In genomic region chrX:2848806-2849420, GRCh38 we compare ENCODE assay signal across 13 cellular contexts. TPM values are rescaled to one million over a fixed set of nuclear protein-coding genes. Genes with fewer than 3 reads are reported as not detected.
DNase-seq lines count a peak whose midpoint lies in the region; ATAC-seq, FAIRE-seq and TF ChIP-seq lines count a peak whose summit lies in the region.
"Had no signal": no experiment of that assay in that cellular context is flagged by ENCODE, and none has a peak within 500 bp of the region (broad histone marks: within the 10 kb centered on the region; RNA-seq: fewer than 3 reads in every experiment).

No MANE protein-coding gene starts in this region.

- H3K14ac ChIP-seq in H1 (ENCODE audit: insufficient read length), result no peak overlapping the region

- TF ChIP-seq RAD21 in H1 (IDR thresholded peaks at IDR 0.05 in 1 of 2, conservative IDR thresholded peaks at IDR 0.05 in 1 of 2; ENCODE audit: low read depth in 2 of 2, low read length in 2 of 2), result no peak

- no peak overlapping the region for H3K18ac ChIP-seq in H1 (ENCODE audit: extremely low read depth, low read length)

- H4K5ac ChIP-seq in H1 (ENCODE audit: insufficient read length, low read depth, low read length), result no peak overlapping the region

- no peak overlapping the region for H3K4ac ChIP-seq in H1 (replicated peaks; ENCODE audit: insufficient read length, low read depth, low read length)

- H4K8ac ChIP-seq in H1 (ENCODE audit: extremely low read depth, insufficient read depth, low read length), result no peak overlapping the region

- no peak overlapping the region for H3K56ac ChIP-seq in H1 (replicated peaks; ENCODE audit: insufficient read length, low read depth, low read length)

- no peak for TF ChIP-seq EP300 in H1 (IDR thresholded peaks at IDR 0.05; ENCODE audit: borderline replicate concordance in 1 of 2, low read depth in 2 of 2, low read length in 2 of 2)

- peaks cover 0 to 8% (median 2%) of the 10 kb centered on the region in 4 experiments; a peak in 3 of 7 replicates for H3K4me1 ChIP-seq in H1 (replicated peaks in 1 of 4; ENCODE audit: control insufficient read depth in 3 of 4, insufficient read depth in 4 of 4, low read length in 3 of 4)

- H2BK12ac ChIP-seq in H1 (ENCODE audit: low read depth, low read length), result no peak overlapping the region

- no peak overlapping the region for H4K91ac ChIP-seq in H1 (replicated peaks; ENCODE audit: insufficient read length, low read length)

- POLR2A ChIA-PET in H1 (lab: Charles Lee; ENCODE audit: partially characterized antibody), result interaction anchor here (0.6 to 1.6 kb wide), 3 partner anchors 13 to 60 kb away, joined by 3 read pairs; no protein-coding TSS in a partner anchor

- H2AFZ ChIP-seq in H1 (ENCODE audit: low read length), result no peak overlapping the region

- H3K23me2 ChIP-seq in H1 (ENCODE audit: low read depth, low read length), result no peaks in the 10 kb centered on the region

- peak overlapping the region; percentile 72; the same call in 1 of the 2 replicates for H2BK20ac ChIP-seq in H1 (ENCODE audit: low read length)

- no peak for TF ChIP-seq POLR2A in H1 (IDR thresholded peaks at IDR 0.05; ENCODE audit: control extremely low read depth in 1 of 2, low read depth in 2 of 2, low read length in 2 of 2)

- peak overlapping the region; percentile 82 for H3K27ac Mint-ChIP-seq in osteocyte (ENCODE audit: unreplicated experiment)

- H3K9ac ChIP-seq in H1 (replicated peaks in 1 of 4; ENCODE audit: extremely low read depth in 1 of 4, low read depth in 3 of 4, low read length in 3 of 4), result no peak overlapping the region

- H3K9me3 Mint-ChIP-seq in osteocyte (ENCODE audit: unreplicated experiment), result no peaks in the 10 kb centered on the region

- H3K23ac ChIP-seq in H1 (ENCODE audit: insufficient read length), result no peak overlapping the region

- peaks cover 41% of the 10 kb centered on the region for H3K4me1 Mint-ChIP-seq in osteocyte (ENCODE audit: unreplicated experiment)

- no peak overlapping the region for H2BK120ac ChIP-seq in H1 (replicated peaks; ENCODE audit: low read depth, low read length)

- WGBS in H1 (ENCODE audit: extremely low coverage in 1 of 2, insufficient coverage in 1 of 2, insufficient read length in 1 of 2, insufficient replicate concordance in 2 of 2, low coverage in 1 of 2, low lambda C conversion rate in 2 of 2, missing lambda C conversion rate in 1 of 2), 2 experiments, result 58% methylated on average over 13 of the region's 13 CpGs; no CpG with 5 or more reads in 1 of the 2 experiments

- H3K27me3 Mint-ChIP-seq in osteocyte (ENCODE audit: unreplicated experiment), result no peaks in the 10 kb centered on the region

- H3K9me3 ChIP-seq in H1 (ENCODE audit: insufficient read depth in 2 of 2, low read depth in 1 of 2, low read length in 1 of 2), result no peaks in the 10 kb centered on the region
- H3K9me3 ChIP-seq: tibial artery had no signal

- H2BK5ac ChIP-seq in H1 (ENCODE audit: low read depth, low read length), result peak overlapping the region; percentile 44; the same call in 1 of the 2 replicates

- CTCF ChIA-PET in H1 (lab: Charles Lee; ENCODE audit: partially characterized antibody), result no interaction called here

- peak; percentile 81 for FAIRE-seq in H1 (lab: Jason Lieb, UNC)

- H3K36me3 Mint-ChIP-seq in osteocyte (ENCODE audit: unreplicated experiment), result peaks cover under 1% of the 10 kb centered on the region

- no peaks in the 10 kb centered on the region for H3K27me3 ChIP-seq in H1 (replicated peaks in 1 of 4; ENCODE audit: control insufficient read depth in 3 of 4, extremely low read depth in 1 of 4, insufficient read depth in 3 of 4, low read length in 3 of 4)
- H3K27me3 ChIP-seq: tibial artery had no signal

- H3K79me2 ChIP-seq in H1 (ENCODE audit: control insufficient read depth in 1 of 2, insufficient read depth in 2 of 2, low read length in 2 of 2), result no peaks in the 10 kb centered on the region

- H4K20me1 ChIP-seq in H1 (replicated peaks in 1 of 2; ENCODE audit: control insufficient read depth in 1 of 2, insufficient read depth in 2 of 2, low read length in 2 of 2), result no peaks in the 10 kb centered on the region

- DNase-seq in ELR (ENCODE audit: low read depth), result peak; percentile 57
- peak; percentile 65 for DNase-seq in NOMO-1 treated with DMSO at 0.1 percent for 48 hours (lab: John Stamatoyannopoulos, UW; ENCODE audit: unreplicated experiment)
- no peak for DNase-seq in H1 (ENCODE audit: low read depth in 1 of 2, low spot score in 2 of 2)
- DNase-seq in osteocyte (ENCODE audit: extremely low spot score, unreplicated experiment), result peak; percentile 66
- no peak for DNase-seq in HuH-7.5 (ENCODE audit: low spot score)
- no peak for DNase-seq in NCI-H69 (lab: John Stamatoyannopoulos, UW)
- DNase-seq in cerebellum (ENCODE audit: low spot score), result no peak
- DNase-seq: cerebellar nuclear complex, DMS 273 treated with DMSO at 0.1 percent for 48 hours, NCI-H446, tibial artery had no signal

- H3K4me2 ChIP-seq in H1 (ENCODE audit: insufficient read depth in 1 of 2, low read depth in 2 of 2, low read length in 2 of 2), result peak overlapping the region; percentile 28 to 56; a peak in 3 of 4 replicates

- H2BK15ac ChIP-seq in H1 (ENCODE audit: low read length), result no peak overlapping the region

- H3K4me3 Mint-ChIP-seq in osteocyte (ENCODE audit: unreplicated experiment), result peak overlapping the region; percentile 51

- 0 out of 8 replicates have a peak overlapping the region, but pooled peaks of 1 of the 4 experiments have one; percentile 6 for H3K4me3 ChIP-seq in H1 (ENCODE audit: extremely low read depth in 1 of 4, insufficient read depth in 2 of 4, low read depth in 3 of 4, low read length in 4 of 4)
- H3K4me3 ChIP-seq: tibial artery had no signal

- H3K27ac ChIP-seq in H1 (ENCODE audit: low read depth, low read length), result no peak overlapping the region

- TF ChIP-seq CTCF in H1 (IDR thresholded peaks at IDR 0.05; ENCODE audit: control extremely low read depth in 1 of 3, insufficient read depth in 1 of 3, low read depth in 1 of 3, low read length in 3 of 3), result no peak
- no peak for TF ChIP-seq CTCF in osteocyte (IDR thresholded peaks at IDR 0.05)

- H3K36me3 ChIP-seq in H1 (ENCODE audit: control insufficient read depth in 2 of 4, insufficient read depth in 4 of 4, low read length in 3 of 4), result peaks cover 0 to 3% (median 0%) of the 10 kb centered on the region in 4 experiments; a peak in 4 of 8 replicates
- H3K36me3 ChIP-seq: tibial artery had no signal

- peak overlapping the region; percentile 65; the same call in 1 of the 2 replicates for H2AK5ac ChIP-seq in H1 (ENCODE audit: low read depth, low read length)

- no peaks in the 10 kb centered on the region for H3K79me1 ChIP-seq in H1 (ENCODE audit: low read depth, low read length)

- ATAC-seq in activated CD4-positive, CD25-positive, alpha-beta regulatory T cell treated with anti-CD3 and anti-CD28 coated beads, Interleukin-2, amount 50 U/mL, for 24 hours, result no peak

TF ChIP-seq in H1, 55 proteins besides CTCF, POLR2A, EP300 and RAD21:
- TF ChIP-seq GABPA (IDR thresholded peaks at IDR 0.05; ENCODE audit: borderline replicate concordance, insufficient read depth, low read length) (no peak), TEAD4 (IDR thresholded peaks at IDR 0.05; ENCODE audit: low read depth, low read length) (peak; percentile 35; the same call in 1 of the 2 replicates)
TF ChIP-seq in H1: peak in this region for 1.

RNA-seq across cellular contexts. Expression of gene GYG2, which starts 20.2 kb away (rescaled TPM):
- total RNA-seq in H1 (2021; fragmentation: NEBNext Ultra II Directional; extraction: Animal tissue kit (Norgen Biotek cat#: 25700)), result 65.3 and 65.4 TPM in 2 replicates
- 52.8 and 63.7 TPM in 2 replicates for polyA plus RNA-seq in H1 (2011; rRNA removed)
- 60.6 TPM for polyA plus RNA-seq in H1 (2011; cell fraction: cytosol; rRNA removed)
- 54.9 TPM for polyA plus RNA-seq in H1 (2011; cell fraction: nucleus; rRNA removed)
- polyA plus RNA-seq in H1 (2012, experiment 1 of 2), result 49.3 to 58.7 TPM (median 56.4 TPM) in 4 replicates
- polyA plus RNA-seq in H1 (2012, experiment 2 of 2), result 26.6 TPM
- polyA plus RNA-seq in H1 (2013, experiment 1 of 2), result 29.1 TPM
- polyA plus RNA-seq in H1 (2013, experiment 2 of 2), result 29.7 TPM
- polyA minus RNA-seq in H1 (2011; rRNA and poly(A)+ RNA removed), result 78.1 and 104 TPM in 2 replicates
- polyA minus RNA-seq in H1 (2011; cell fraction: cytosol; rRNA and poly(A)+ RNA removed), result 55.3 TPM
- 40.5 TPM for polyA minus RNA-seq in H1 (2011; cell fraction: nucleus; rRNA and poly(A)+ RNA removed)
- total RNA-seq in osteocyte (9.7 and 11.8 TPM in 2 replicates), cerebellum (11.1 TPM)
- total RNA-seq: T-helper 2 cell treated with Interferon-gamma antibody and Interleukin-4, amounts not matched to agents 100 ng/mL and 5 ng/mL, for 36 hours had no signal

Comparison
In these comparisons a context has a peak if more than half of its experiments do, and no peak if none do; other contexts are left out.
1. DNase-seq: peak in ELR (single experiment), NOMO-1 treated with DMSO at 0.1 percent for 48 hours (single experiment) and osteocyte (single experiment); none in H1 (0 of 2), HuH-7.5 (single experiment), NCI-H69 (single experiment) and cerebellum (single experiment).